14 cellular contexts compared by ENCODE assay signal in genomic region chr15:93063292-93063671, GRCh38. TPM values are rescaled to one million over a fixed set of nuclear protein-coding genes. Genes with fewer than 3 reads are reported as not detected.
A peak's percentile ranks its signal among the peaks of the same experiment; 100 is the strongest.
DNase-seq lines count a peak whose midpoint lies in the region; ATAC-seq and TF ChIP-seq lines count a peak whose summit lies in the region.
"Had no signal": no experiment of that assay in that cellular context is flagged by ENCODE, and none has a peak within 500 bp of the region (broad histone marks: within the 10 kb centered on the region; RNA-seq: fewer than 3 reads in every experiment).

No MANE protein-coding gene starts in this region.

- peak overlapping the region; percentile 58 for H3K4me2 ChIP-seq in PC-3 (ENCODE audit: low read length)

- no peaks in the 10 kb centered on the region for H3K9me3 Mint-ChIP-seq in type B pancreatic cell
- H3K9me3 Mint-ChIP-seq: activated CD4-positive, alpha-beta memory T cell treated with anti-CD3 and anti-CD28 coated beads for 36 hours had no signal

- peaks cover 49% of the 10 kb centered on the region for H3K4me1 Mint-ChIP-seq in type B pancreatic cell (ENCODE audit: unreplicated experiment)

- DNase-seq in PC-3 (peak; percentile 86), type B pancreatic cell (ENCODE audit: extremely low spot score, unreplicated experiment) (no peak), NCI-H2107 (lab: John Stamatoyannopoulos, UW) (no peak), NCI-H345 (lab: John Stamatoyannopoulos, UW) (no peak)
- DNase-seq: activated CD4-positive, alpha-beta memory T cell treated with anti-CD3 and anti-CD28 coated beads for 36 hours; adrenal gland; CD4-positive, CD25-positive, alpha-beta regulatory T cell; HCEC 1CT; lower lobe of right lung; NK-92 treated with Interleukin-12 subunit alpha and Interleukin-12 subunit beta, amount 100 ng/mL, for 24 hours; stimulated activated CD4-positive, alpha-beta T cell treated with anti-CD3 and anti-CD28 coated beads, Interleukin-4, amount 100 ng/mL, for 4 hours had no signal

- H3K79me2 ChIP-seq in PC-3 (ENCODE audit: low read length): no peaks in the 10 kb centered on the region

- H3K36me3 Mint-ChIP-seq in type B pancreatic cell: peaks cover 10% of the 10 kb centered on the region
- H3K36me3 Mint-ChIP-seq: activated CD4-positive, alpha-beta memory T cell treated with anti-CD3 and anti-CD28 coated beads for 36 hours; CD4-positive, CD25-positive, alpha-beta regulatory T cell had no signal

- POLR2A ChIA-PET in PC-3 (lab: Charles Lee; ENCODE audit: unreplicated experiment): no interaction called here

- H3K9me3 ChIP-seq in PC-3 (ENCODE audit: low read length): no peaks in the 10 kb centered on the region
- H3K9me3 ChIP-seq in ectodermal cell (ENCODE audit: control insufficient read depth, low read length): no peaks in the 10 kb centered on the region
- no peaks in the 10 kb centered on the region for H3K9me3 ChIP-seq in muscle layer of duodenum (ENCODE audit: control insufficient read depth in 1 of 2, low read length in 2 of 2)
- H3K9me3 ChIP-seq: adrenal gland, lower lobe of right lung had no signal

- intact Hi-C loops in PC-3 (cut with micrococcal nuclease): no loop called here

- peaks cover 35% of the 10 kb centered on the region for H3K4me1 ChIP-seq in PC-3 (ENCODE audit: insufficient read depth, low read length)
- H3K4me1 ChIP-seq in ectodermal cell (ENCODE audit: control insufficient read depth, insufficient read depth, low read length): peaks cover 79% of the 10 kb centered on the region
- H3K4me1 ChIP-seq in muscle layer of duodenum (ENCODE audit: control insufficient read depth in 1 of 2, insufficient read depth in 2 of 2, low read length in 2 of 2): peaks cover 19 to 73% of the 10 kb centered on the region in 2 donors
- H3K4me1 ChIP-seq: adrenal gland had no signal

- H3K27ac ChIP-seq in PC-3 (ENCODE audit: low read length): peak overlapping the region; percentile 79
- peak overlapping the region; percentile 63 for H3K27ac ChIP-seq in ectodermal cell (ENCODE audit: insufficient read depth, low read depth, low read length, poor library complexity, severe bottlenecking)
- peak overlapping the region; percentile 27 for H3K27ac ChIP-seq in muscle layer of duodenum (ENCODE audit: low read length)
- H3K27ac ChIP-seq: adrenal gland, lower lobe of right lung had no signal

- H3K36me3 ChIP-seq in PC-3 (ENCODE audit: low read depth, low read length): no peaks in the 10 kb centered on the region
- peaks cover 23% of the 10 kb centered on the region for H3K36me3 ChIP-seq in ectodermal cell (ENCODE audit: control insufficient read depth, insufficient read depth, low read length)
- peaks cover 5 to 6% of the 10 kb centered on the region in 2 donors for H3K36me3 ChIP-seq in muscle layer of duodenum (ENCODE audit: control insufficient read depth in 1 of 2, insufficient read depth in 2 of 2, low read length in 2 of 2)
- H3K36me3 ChIP-seq: adrenal gland, lower lobe of right lung had no signal

- CTCF ChIA-PET in PC-3 (lab: Charles Lee): no interaction called here

- H3K4me3 ChIP-seq in PC-3 (ENCODE audit: low read length) (no peak overlapping the region; the same call in 1 of the 2 replicates), ectodermal cell (ENCODE audit: insufficient read depth, low read depth, low read length) (no peak overlapping the region), muscle layer of duodenum (ENCODE audit: low read depth in 1 of 2, low read length in 2 of 2) (peak overlapping the region in 1 of 2 donors; percentile 7)
- H3K4me3 ChIP-seq: adrenal gland, lower lobe of right lung had no signal

- no peaks in the 10 kb centered on the region for H4K20me1 ChIP-seq in PC-3 (ENCODE audit: low read length)

- H3F3A ChIP-seq in PC-3 (ENCODE audit: low read length, unreplicated experiment): no peaks in the 10 kb centered on the region

- H3K9ac ChIP-seq in PC-3 (ENCODE audit: low read length): no peak overlapping the region; the same call in 1 of the 2 replicates

- H3K9me2 ChIP-seq in PC-3 (replicated peaks; ENCODE audit: low read length): no peaks in the 10 kb centered on the region

- 56 to 57% methylated on average over 7 of the region's 7 CpGs for WGBS in ectodermal cell, 2 experiments

- H3K27me3 ChIP-seq in PC-3 (ENCODE audit: low read length) (no peaks in the 10 kb centered on the region), ectodermal cell (ENCODE audit: control insufficient read depth, insufficient read depth, low read length, poor library complexity, severe bottlenecking) (no peaks in the 10 kb centered on the region), muscle layer of duodenum (ENCODE audit: low read depth, low read length) (no peaks in the 10 kb centered on the region)
- H3K27me3 ChIP-seq: adrenal gland had no signal

- peak; percentile 48 for ATAC-seq in PC-3
- no peak for ATAC-seq in GM21528 (IDR thresholded peaks at IDR 0.05; ENCODE audit: low FRiP score, unreplicated experiment)

- H3K4me3 Mint-ChIP-seq in type B pancreatic cell: peak overlapping the region; percentile 57
- H3K4me3 Mint-ChIP-seq: activated CD4-positive, alpha-beta memory T cell treated with anti-CD3 and anti-CD28 coated beads for 36 hours; CD4-positive, CD25-positive, alpha-beta regulatory T cell had no signal

- H3K27ac Mint-ChIP-seq in type B pancreatic cell: peak overlapping the region; percentile 87
- H3K27ac Mint-ChIP-seq: activated CD4-positive, alpha-beta memory T cell treated with anti-CD3 and anti-CD28 coated beads for 36 hours; CD4-positive, CD25-positive, alpha-beta regulatory T cell had no signal

- no peak overlapping the region for H2AFZ ChIP-seq in PC-3 (ENCODE audit: low read length)

- no TSS peak for BruUV-seq in PC-3 (replicated peaks; lab: Mats Ljungman, UMichigan)

- H3K27me3 Mint-ChIP-seq in type B pancreatic cell: no peaks in the 10 kb centered on the region

- TF ChIP-seq CTCF in PC-3 (conservative IDR thresholded peaks at IDR 0.05; ENCODE audit: low read depth, low read length): no peak
- no peak for TF ChIP-seq CTCF in type B pancreatic cell (conservative IDR thresholded peaks at IDR 0.05)

RNA-seq across cellular contexts. Expression of gene RGMA, which starts 25.7 kb away (rescaled TPM):
- total RNA-seq in PC-3 (2014; rRNA removed) (1.3 and 2.5 TPM in 2 replicates), type B pancreatic cell (ENCODE audit: low replicate concordance) (37.0 and 41.6 TPM in 2 replicates)
- 143 TPM for polyA plus RNA-seq in ectodermal cell (2013, experiment 1 of 4)
- 162 TPM for polyA plus RNA-seq in ectodermal cell (2013, experiment 2 of 4)
- 143 TPM for polyA plus RNA-seq in ectodermal cell (2013, experiment 3 of 4)
- 155 TPM for polyA plus RNA-seq in ectodermal cell (2013, experiment 4 of 4)
- polyA plus RNA-seq: CD4-positive, CD25-positive, alpha-beta regulatory T cell had no signal

Comparison
In these comparisons a context has a peak if more than half of its experiments do, and no peak if none do; other contexts are left out.
1. H3K27ac ChIP-seq: peak in every context shown above with its lines; median percentile 79 in PC-3; 63 in ectodermal cell; 27 in muscle layer of duodenum.
2. RNA of gene RGMA, which starts 25.7 kb away (total RNA-seq): 37.0 to 41.6 TPM in type B pancreatic cell; 1.3 to 2.5 TPM in PC-3; every median in the first group is over 10 times any median in the second.